19 cellular contexts compared by ENCODE assay signal in the genomic region with DNA sequence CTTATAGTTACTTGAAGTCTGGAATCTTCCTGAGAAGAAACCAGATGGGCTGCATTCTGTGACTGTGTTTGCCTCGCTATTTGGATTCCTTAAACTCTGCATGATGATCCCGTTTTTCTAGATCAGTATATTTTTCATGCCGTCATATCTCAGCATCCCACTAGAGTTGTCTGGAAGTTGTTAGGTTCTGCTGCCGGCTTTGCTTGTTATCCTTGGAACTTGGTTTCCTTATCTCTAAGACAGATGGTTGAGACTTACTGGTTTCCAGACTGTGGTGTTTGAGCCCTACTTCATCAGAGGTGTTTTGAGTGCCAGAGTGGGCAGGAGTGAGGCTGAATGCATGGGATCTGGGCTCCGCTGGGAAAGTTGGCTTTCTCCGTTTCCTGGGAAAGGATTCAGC. TPM values are rescaled to one million over a fixed set of nuclear protein-coding genes. Genes with fewer than 3 reads are reported as not detected.
DNase-seq lines count a peak whose midpoint lies in the region; ATAC-seq and TF ChIP-seq lines count a peak whose summit lies in the region.
"Had no signal": no experiment of that assay in that cellular context is flagged by ENCODE, and none has a peak within 500 bp of the region (broad histone marks: within the 10 kb centered on the region; RNA-seq: fewer than 3 reads in every experiment).

No MANE protein-coding gene starts in this region.

- H3K4me1 Mint-ChIP-seq in activated T-cell treated with anti-CD3 and anti-CD28 coated beads, Interleukin-2, amount 50 U/mL, for 24 hours (ENCODE audit: low read depth): peaks cover 4% of the 10 kb centered on the region
- peaks cover 12% of the 10 kb centered on the region for H3K4me1 Mint-ChIP-seq in activated CD8-positive, alpha-beta T cell treated with anti-CD3 and anti-CD28 coated beads, Interleukin-2, amount 10 ng/mL, durations not matched to agents 7 days and 5 days (ENCODE audit: low read depth)
- H3K4me1 Mint-ChIP-seq in endothelial cell (ENCODE audit: unreplicated experiment): peaks cover 79% of the 10 kb centered on the region
- H3K4me1 Mint-ChIP-seq in stimulated activated memory B cell treated with anti-CD40 and anti-IgM and Interleukin-4, amounts not matched to agents 10 μg/mL and 1 μg/mL and 100 μg/mL, for 72 hours: peaks cover 18% of the 10 kb centered on the region

- no peak overlapping the region for H3K4me3 Mint-ChIP-seq in activated T-cell treated with anti-CD3 and anti-CD28 coated beads, Interleukin-2, amount 50 U/mL, for 24 hours
- H3K4me3 Mint-ChIP-seq in activated CD8-positive, alpha-beta T cell treated with anti-CD3 and anti-CD28 coated beads, Interleukin-2, amount 10 ng/mL, durations not matched to agents 7 days and 5 days: no peak overlapping the region
- H3K4me3 Mint-ChIP-seq in endothelial cell (ENCODE audit: unreplicated experiment): peak overlapping the region; percentile 14
- H3K4me3 Mint-ChIP-seq in stimulated activated memory B cell treated with anti-CD40 and anti-IgM and Interleukin-4, amounts not matched to agents 10 μg/mL and 1 μg/mL and 100 μg/mL, for 72 hours: no peak overlapping the region
- H3K4me3 Mint-ChIP-seq: CD8-positive, alpha-beta memory T cell had no signal

- POLR2A ChIA-PET in activated CD8-positive, alpha-beta T cell treated with anti-CD3 and anti-CD28 coated beads, Interleukin-2, amount 10 ng/mL, durations not matched to agents 7 days and 5 days (lab: Charles Lee): no interaction called here

- CTCF ChIA-PET in activated CD8-positive, alpha-beta T cell treated with anti-CD3 and anti-CD28 coated beads, Interleukin-2, amount 10 ng/mL, durations not matched to agents 7 days and 5 days (lab: Charles Lee): interaction anchor here (1.1 kb wide), 1 partner anchor 50 kb away, joined by 3 read pairs; a partner anchor contains a TSS

- TF ChIP-seq CTCF in endothelial cell (IDR thresholded peaks at IDR 0.05; ENCODE audit: unreplicated experiment): no peak

- peak overlapping the region; percentile 39 for H3K27ac Mint-ChIP-seq in activated T-cell treated with anti-CD3 and anti-CD28 coated beads, Interleukin-2, amount 50 U/mL, for 24 hours
- peak overlapping the region; percentile 17 for H3K27ac Mint-ChIP-seq in activated CD8-positive, alpha-beta T cell treated with anti-CD3 and anti-CD28 coated beads, Interleukin-2, amount 10 ng/mL, durations not matched to agents 7 days and 5 days
- peak overlapping the region; percentile 78 for H3K27ac Mint-ChIP-seq in endothelial cell (ENCODE audit: unreplicated experiment)
- H3K27ac Mint-ChIP-seq in stimulated activated memory B cell treated with anti-CD40 and anti-IgM and Interleukin-4, amounts not matched to agents 10 μg/mL and 1 μg/mL and 100 μg/mL, for 72 hours: peak overlapping the region; percentile 22

- DNase-seq in activated T-cell treated with anti-CD3 and anti-CD28 coated beads, Interleukin-2, amount 50 U/mL, for 24 hours: no peak
- DNase-seq in activated T-cell treated with anti-CD3 and anti-CD28 coated beads, Interleukin-2, amount 50 U/mL, for 1 hour: no peak
- DNase-seq in activated CD8-positive, alpha-beta T cell treated with anti-CD3 and anti-CD28 coated beads, Interleukin-2, amount 10 ng/mL, durations not matched to agents 7 days and 5 days: no peak
- no peak for DNase-seq in endothelial cell (ENCODE audit: low spot score)
- DNase-seq in effector CD8-positive, alpha-beta T cell (lab: John Stamatoyannopoulos, UW): no peak
- no peak for DNase-seq in T-helper 9 cell
- DNase-seq: CD8-positive, alpha-beta memory T cell; GDM1; GOT3; NCI-H1092; NCI-H146; NCI-H2081; NCI-H510A; NCI-H774; RPMI8226; SJCRH30 had no signal

- no peaks in the 10 kb centered on the region for H3K9me3 Mint-ChIP-seq in activated T-cell treated with anti-CD3 and anti-CD28 coated beads, Interleukin-2, amount 50 U/mL, for 24 hours
- H3K9me3 Mint-ChIP-seq in activated CD8-positive, alpha-beta T cell treated with anti-CD3 and anti-CD28 coated beads, Interleukin-2, amount 10 ng/mL, durations not matched to agents 7 days and 5 days (ENCODE audit: insufficient read depth): no peaks in the 10 kb centered on the region
- H3K9me3 Mint-ChIP-seq in endothelial cell (ENCODE audit: unreplicated experiment): no peaks in the 10 kb centered on the region
- H3K9me3 Mint-ChIP-seq in stimulated activated memory B cell treated with anti-CD40 and anti-IgM and Interleukin-4, amounts not matched to agents 10 μg/mL and 1 μg/mL and 100 μg/mL, for 72 hours: no peaks in the 10 kb centered on the region
- H3K9me3 Mint-ChIP-seq: CD8-positive, alpha-beta memory T cell had no signal

- peaks cover 77% of the 10 kb centered on the region for H3K36me3 Mint-ChIP-seq in activated T-cell treated with anti-CD3 and anti-CD28 coated beads, Interleukin-2, amount 50 U/mL, for 24 hours (ENCODE audit: low read depth)
- H3K36me3 Mint-ChIP-seq in activated CD8-positive, alpha-beta T cell treated with anti-CD3 and anti-CD28 coated beads, Interleukin-2, amount 10 ng/mL, durations not matched to agents 7 days and 5 days (ENCODE audit: low read depth): peaks cover 34% of the 10 kb centered on the region
- H3K36me3 Mint-ChIP-seq in endothelial cell (ENCODE audit: low read depth, unreplicated experiment): peaks cover 26% of the 10 kb centered on the region
- H3K36me3 Mint-ChIP-seq in stimulated activated memory B cell treated with anti-CD40 and anti-IgM and Interleukin-4, amounts not matched to agents 10 μg/mL and 1 μg/mL and 100 μg/mL, for 72 hours: peaks cover 58% of the 10 kb centered on the region

- H3K27me3 Mint-ChIP-seq in activated T-cell treated with anti-CD3 and anti-CD28 coated beads, Interleukin-2, amount 50 U/mL, for 24 hours: no peaks in the 10 kb centered on the region
- no peaks in the 10 kb centered on the region for H3K27me3 Mint-ChIP-seq in activated CD8-positive, alpha-beta T cell treated with anti-CD3 and anti-CD28 coated beads, Interleukin-2, amount 10 ng/mL, durations not matched to agents 7 days and 5 days (ENCODE audit: low read depth)
- H3K27me3 Mint-ChIP-seq in endothelial cell (ENCODE audit: unreplicated experiment): peaks cover 9% of the 10 kb centered on the region
- no peaks in the 10 kb centered on the region for H3K27me3 Mint-ChIP-seq in stimulated activated memory B cell treated with anti-CD40 and anti-IgM and Interleukin-4, amounts not matched to agents 10 μg/mL and 1 μg/mL and 100 μg/mL, for 72 hours
- H3K27me3 Mint-ChIP-seq: CD8-positive, alpha-beta memory T cell had no signal

- no peak for ATAC-seq in activated CD8-positive, alpha-beta T cell treated with anti-CD3 and anti-CD28 coated beads, Interleukin-2, amount 10 ng/mL, durations not matched to agents 7 days and 5 days
- no peak for ATAC-seq in stimulated activated memory B cell treated with anti-CD40 and anti-IgM and Interleukin-4, amounts not matched to agents 10 μg/mL and 1 μg/mL and 100 μg/mL, for 72 hours
- ATAC-seq in HG03097 (IDR thresholded peaks at IDR 0.05; ENCODE audit: low FRiP score, unreplicated experiment): no peak
- ATAC-seq: HepG2 had no signal

RNA-seq across cellular contexts. Expression of a gene that starts 50.3 kb away (rescaled TPM):
- total RNA-seq in activated CD8-positive, alpha-beta T cell treated with anti-CD3 and anti-CD28 coated beads, Interleukin-2, amount 10 ng/mL, durations not matched to agents 7 days and 5 days: 10 to 100 TPM; 56.2 to 58.3 TPM
- 130 TPM for total RNA-seq in endothelial cell (ENCODE audit: unreplicated experiment)

RNA-seq across cellular contexts. Expression of a gene that starts 57.3 kb away (rescaled TPM):
- 100 to 1,000 TPM; 607 to 613 TPM for total RNA-seq in activated CD8-positive, alpha-beta T cell treated with anti-CD3 and anti-CD28 coated beads, Interleukin-2, amount 10 ng/mL, durations not matched to agents 7 days and 5 days
- 77.1 TPM for total RNA-seq in endothelial cell (ENCODE audit: unreplicated experiment)

Comparison
In these comparisons a context has a peak if more than half of its experiments do, and no peak if none do; other contexts are left out.
1. H3K27ac Mint-ChIP-seq: peak in every context shown above with its lines; median percentile 78 in endothelial cell; 39 in activated T-cell treated with anti-CD3 and anti-CD28 coated beads, Interleukin-2, amount 50 U/mL, for 24 hours; 22 in stimulated activated memory B cell treated with anti-CD40 and anti-IgM and Interleukin-4, amounts not matched to agents 10 μg/mL and 1 μg/mL and 100 μg/mL, for 72 hours; 17 in activated CD8-positive, alpha-beta T cell treated with anti-CD3 and anti-CD28 coated beads, Interleukin-2, amount 10 ng/mL, durations not matched to agents 7 days and 5 days.